Comparison of ENCODE assay signal across 24 cellular contexts in genomic region chr10:3354171-3354570, GRCh38.
"Had no signal": no experiment of that assay in that cellular context is flagged by ENCODE, and none has a peak within 500 bp of the region (broad histone marks: within the 10 kb centered on the region; RNA-seq: fewer than 3 reads in every experiment).

No MANE protein-coding gene starts in this region.

- H3K36me3 ChIP-seq: gastrocnemius medialis, left ventricle myocardium inferior, lower lobe of right lung, tibial nerve, upper lobe of right lung, vagina had no signal

- FAIRE-seq: keratinocyte had no signal

- H3K9me3 ChIP-seq: gastrocnemius medialis, lower lobe of right lung, psoas muscle, testis, tibial nerve, upper lobe of right lung, vagina had no signal

- H3K27ac ChIP-seq: coronary artery, dorsolateral prefrontal cortex, gastrocnemius medialis, left ventricle myocardium inferior, lower lobe of right lung, psoas muscle, testis, tibial nerve, upper lobe of right lung, vagina had no signal

- H3K4me3 ChIP-seq: coronary artery, dorsolateral prefrontal cortex, gastrocnemius medialis, left ventricle myocardium inferior, lower lobe of right lung, psoas muscle, testis, tibial nerve, upper lobe of right lung, vagina had no signal

- ATAC-seq: esophagus mucosa; gastrocnemius medialis; left cardiac atrium; lower lobe of right lung; psoas muscle; sciatic nerve; stimulated activated naive B cell treated with anti-CD40 and anti-IgM and Interleukin-4, amounts not matched to agents 10 μg/mL and 1 μg/mL and 100 μg/mL, for 72 hours; stimulated activated naive CD8-positive, alpha-beta T cell treated with anti-CD3 and anti-CD28 coated beads, Interleukin-15, amount 100 ng/mL, for 72 hours; upper lobe of right lung had no signal

- H3K27me3 ChIP-seq: dorsolateral prefrontal cortex, gastrocnemius medialis, testis, tibial nerve, upper lobe of right lung, vagina had no signal

- H3K4me1 ChIP-seq: lower lobe of right lung, testis, tibial nerve, vagina had no signal

- DNase-seq: dorsolateral prefrontal cortex; effector CD8-positive, alpha-beta T cell; gastrocnemius medialis; glutamatergic neuron; immature natural killer cell; left cardiac atrium; left ventricle myocardium inferior; lower lobe of right lung; mesendoderm; naive B cell; nephron progenitor cell; psoas muscle; stimulated activated CD4-positive, alpha-beta T cell treated with anti-CD3 and anti-CD28 coated beads, Interleukin-2, amount 100 ng/mL, for 24 hours; stimulated activated CD4-positive, alpha-beta T cell treated with anti-CD3 and anti-CD28 coated beads, Interleukin-4, amount 100 ng/mL, for 4 hours; stimulated activated naive B cell treated with anti-CD40 and anti-IgM and Interleukin-4, amounts not matched to agents 10 μg/mL and 1 μg/mL and 100 μg/mL, for 72 hours; stimulated activated naive CD8-positive, alpha-beta T cell treated with anti-CD3 and anti-CD28 coated beads, Interleukin-15, amount 100 ng/mL, for 72 hours; testis; upper lobe of right lung had no signal
